ENCODE assay signal across 13 cellular contexts in genomic region chr7:75928600-75928939, GRCh38. TPM values are rescaled to one million over a fixed set of nuclear protein-coding genes. Genes with fewer than 3 reads are reported as not detected.
DNase-seq lines count a peak whose midpoint lies in the region; ATAC-seq and TF ChIP-seq lines count a peak whose summit lies in the region.
"Had no signal": no experiment of that assay in that cellular context is flagged by ENCODE, and none has a peak within 500 bp of the region (broad histone marks: within the 10 kb centered on the region; RNA-seq: fewer than 3 reads in every experiment).

No MANE protein-coding gene starts in this region.

- peaks cover 37% of the 10 kb centered on the region for H3K79me2 ChIP-seq in SK-N-SH (ENCODE audit: insufficient read depth)

- no peak overlapping the region for H3K4me2 ChIP-seq in SK-N-SH

- H4K20me1 ChIP-seq in SK-N-SH (ENCODE audit: insufficient read depth), result no peaks in the 10 kb centered on the region; the same call in 1 of the 2 replicates

- H3F3A ChIP-seq in SK-N-SH (replicated peaks; ENCODE audit: insufficient read depth), result no peaks in the 10 kb centered on the region

- POLR2A ChIA-PET in naive thymus-derived CD8-positive, alpha-beta T cell (lab: Charles Lee), result interaction anchor here (0.7 to 3.0 kb wide), 3 partner anchors 14 to 1784 kb away, joined by 3 to 32 read pairs (median 3); partner anchors contain the start of gene POR
- POLR2A ChIA-PET in SK-N-SH (lab: Yijun Ruan, JAX), result no interaction called here

- H3K9me3 Mint-ChIP-seq in T-helper 1 cell treated with Interleukin-12 subunit alpha and Interleukin-12 subunit beta and Interleukin-4 antibody, amounts not matched to agents 30 μg/mL and 1 μg/mL, for 36 hours, result peaks cover under 1% of the 10 kb centered on the region
- H3K9me3 Mint-ChIP-seq in naive thymus-derived CD8-positive, alpha-beta T cell, result no peaks in the 10 kb centered on the region

- peak overlapping the region; percentile 37 for H3K27ac Mint-ChIP-seq in T-helper 1 cell treated with Interleukin-12 subunit alpha and Interleukin-12 subunit beta and Interleukin-4 antibody, amounts not matched to agents 30 μg/mL and 1 μg/mL, for 36 hours
- H3K27ac Mint-ChIP-seq in T-helper 17 cell, result peak overlapping the region; percentile 74
- peak overlapping the region; percentile 53 to 92 (median 80) for H3K27ac Mint-ChIP-seq in naive thymus-derived CD8-positive, alpha-beta T cell

- no peak overlapping the region for H3K4me3 ChIP-seq in SK-N-SH (ENCODE audit: low read depth in 2 of 2, low read length in 1 of 2)
- no peak overlapping the region for H3K4me3 ChIP-seq in testis
- H3K4me3 ChIP-seq: lung had no signal

- no peak overlapping the region for H3K4me3 Mint-ChIP-seq in T-helper 1 cell treated with Interleukin-12 subunit alpha and Interleukin-12 subunit beta and Interleukin-4 antibody, amounts not matched to agents 30 μg/mL and 1 μg/mL, for 36 hours
- no peak overlapping the region for H3K4me3 Mint-ChIP-seq in T-helper 17 cell
- peak overlapping the region; percentile 24 to 80 (median 58) for H3K4me3 Mint-ChIP-seq in naive thymus-derived CD8-positive, alpha-beta T cell

- H3K27me3 ChIP-seq in SK-N-SH (ENCODE audit: insufficient read depth) (no peaks in the 10 kb centered on the region), testis (no peaks in the 10 kb centered on the region)

- H3K4me1 Mint-ChIP-seq in T-helper 1 cell treated with Interleukin-12 subunit alpha and Interleukin-12 subunit beta and Interleukin-4 antibody, amounts not matched to agents 30 μg/mL and 1 μg/mL, for 36 hours (ENCODE audit: low read depth), result peaks cover 14% of the 10 kb centered on the region
- H3K4me1 Mint-ChIP-seq in T-helper 17 cell, result peaks cover 12% of the 10 kb centered on the region
- peaks cover 12 to 45% (median 37%) of the 10 kb centered on the region in 4 donors for H3K4me1 Mint-ChIP-seq in naive thymus-derived CD8-positive, alpha-beta T cell

- TF ChIP-seq RAD21 in SK-N-SH (IDR thresholded peaks at IDR 0.05; ENCODE audit: low read length), result no peak

- intact Hi-C loops in testis (cut with DNase I; ENCODE audit: low total_unique reads), result no loop called here

- no peaks in the 10 kb centered on the region for H3K9me2 ChIP-seq in SK-N-SH

- WGBS in SK-N-SH (ENCODE audit: low lambda C conversion rate), result 85% methylated on average over 4 of the region's 4 CpGs
- 85% methylated on average over 4 of the region's 4 CpGs; no CpG with 5 or more reads in 1 of the 2 donors for WGBS in testis, 2 donors

- TF ChIP-seq EP300 in SK-N-SH (IDR thresholded peaks at IDR 0.05; ENCODE audit: borderline replicate concordance in 1 of 2, low read depth in 1 of 2, low read length in 1 of 2), result no peak

- H3K27me3 Mint-ChIP-seq in T-helper 1 cell treated with Interleukin-12 subunit alpha and Interleukin-12 subunit beta and Interleukin-4 antibody, amounts not matched to agents 30 μg/mL and 1 μg/mL, for 36 hours (ENCODE audit: low read depth), result no peaks in the 10 kb centered on the region
- no peaks in the 10 kb centered on the region for H3K27me3 Mint-ChIP-seq in T-helper 17 cell
- H3K27me3 Mint-ChIP-seq in naive thymus-derived CD8-positive, alpha-beta T cell, result no peaks in the 10 kb centered on the region

- TF ChIP-seq POLR2A in testis (IDR thresholded peaks at IDR 0.05), result no peak

- TF ChIP-seq CTCF in SK-N-SH (IDR thresholded peaks at IDR 0.05) (no peak), testis (IDR thresholded peaks at IDR 0.05) (no peak)

- H3K9me3 ChIP-seq in T-helper 17 cell (ENCODE audit: control insufficient read depth, low read length, poor library complexity, severe bottlenecking) (no peaks in the 10 kb centered on the region), SK-N-SH (no peaks in the 10 kb centered on the region), testis (no peaks in the 10 kb centered on the region)

- H3K27ac ChIP-seq in SK-N-SH (ENCODE audit: low read depth in 2 of 2, low read length in 1 of 2) (no peak overlapping the region), testis (no peak overlapping the region)
- H3K27ac ChIP-seq: 22Rv1 had no signal

- CTCF ChIA-PET in SK-N-SH (lab: Yijun Ruan, JAX), result no interaction called here

- no peak for DNase-seq in T-helper 1 cell
- no peak for DNase-seq in T-helper 17 cell
- DNase-seq in naive thymus-derived CD8-positive, alpha-beta T cell, result peak in 8 of 10 donors; percentile 31 to 69 (median 58)
- DNase-seq in GF-D8 (lab: John Stamatoyannopoulos, UW), result no peak
- DNase-seq in SK-N-SH, result no peak
- no peak for DNase-seq in testis
- DNase-seq: KG1, NCI-H526, retina had no signal

- no peaks in the 10 kb centered on the region for H3K36me3 ChIP-seq in SK-N-SH (replicated peaks in 1 of 2; ENCODE audit: control insufficient read depth in 1 of 2, insufficient read depth in 2 of 2, low read length in 1 of 2)
- H3K36me3 ChIP-seq in testis (ENCODE audit: low read depth, missing control alignments), result no peaks in the 10 kb centered on the region

- H2AFZ ChIP-seq in SK-N-SH (ENCODE audit: low read depth), result no peak overlapping the region

- H3K4me1 ChIP-seq in SK-N-SH (ENCODE audit: control insufficient read depth in 1 of 2, insufficient read depth in 2 of 2, low read depth in 1 of 2, low read length in 1 of 2), result no peaks in the 10 kb centered on the region
- no peaks in the 10 kb centered on the region for H3K4me1 ChIP-seq in testis

- ATAC-seq in HG02610 (IDR thresholded peaks at IDR 0.05; ENCODE audit: unreplicated experiment) (peak; percentile 97), T-helper 17 cell (peak; percentile 92)
- peak; percentile 96 to 98 for ATAC-seq in naive thymus-derived CD8-positive, alpha-beta T cell

- H3K36me3 Mint-ChIP-seq in T-helper 1 cell treated with Interleukin-12 subunit alpha and Interleukin-12 subunit beta and Interleukin-4 antibody, amounts not matched to agents 30 μg/mL and 1 μg/mL, for 36 hours (ENCODE audit: low read depth), result peaks cover 2% of the 10 kb centered on the region
- peaks cover 3% of the 10 kb centered on the region for H3K36me3 Mint-ChIP-seq in T-helper 17 cell (ENCODE audit: low read depth)
- H3K36me3 Mint-ChIP-seq in naive thymus-derived CD8-positive, alpha-beta T cell, result peaks cover 0 to 5% (median 0%) of the 10 kb centered on the region in 3 donors

- no peak overlapping the region for H3K9ac ChIP-seq in SK-N-SH

TF ChIP-seq in SK-N-SH, 30 proteins besides CTCF, POLR2A, EP300 and RAD21:
- no peak for TF ChIP-seq SMC3 (IDR thresholded peaks at IDR 0.05; ENCODE audit: low read depth, low read length)
- no peak for TF ChIP-seq RCOR1 (IDR thresholded peaks at IDR 0.05; ENCODE audit: low read length)
- no peak for TF ChIP-seq FOSL2 (IDR thresholded peaks at IDR 0.05; ENCODE audit: borderline replicate concordance, low read depth)
- TF ChIP-seq ELF1 (IDR thresholded peaks at IDR 0.05), result no peak
- TF ChIP-seq MXI1 (IDR thresholded peaks at IDR 0.05; ENCODE audit: low read depth, low read length), result no peak
- TF ChIP-seq TCF12 (IDR thresholded peaks at IDR 0.05), result no peak
- no peak for TF ChIP-seq PBX3 (IDR thresholded peaks at IDR 0.05)
- no peak for TF ChIP-seq USF1 (IDR thresholded peaks at IDR 0.05; ENCODE audit: borderline replicate concordance, low read depth)
- no peak for TF ChIP-seq FOXJ3 (CRISPR knock-in tag; IDR thresholded peaks at IDR 0.05)
- no peak for TF ChIP-seq FOXM1 (IDR thresholded peaks at IDR 0.05; ENCODE audit: low read depth)

RNA-seq across cellular contexts. Expression of gene POR, which starts 13.6 kb away (rescaled TPM):
- total RNA-seq in T-helper 17 cell, result 10 to 100 TPM; 48.7 to 51.0 TPM
- total RNA-seq in naive thymus-derived CD8-positive, alpha-beta T cell, result 10 to 100 TPM; 74.4 to 80.3 TPM
- polyA plus RNA-seq in naive thymus-derived CD8-positive, alpha-beta T cell, result 10 to 100 TPM; 32.6 to 51.0 (median 45.2) TPM
- 55.8 and 68.7 TPM in 2 replicates for polyA plus RNA-seq in SK-N-SH (2012; rRNA removed)
- polyA plus RNA-seq in SK-N-SH (2012; cell fraction: cytosol; rRNA removed), result 22.1 and 32.8 TPM in 2 replicates
- 129 and 157 TPM in 2 replicates for polyA plus RNA-seq in SK-N-SH (2012; cell fraction: nucleus; rRNA removed)
- 100 to 1,000 TPM; 122 to 169 TPM for total RNA-seq in testis
- 98.5 TPM for polyA plus RNA-seq in testis (ENCODE audit: insufficient read depth, low read depth, low replicate concordance)

RNA-seq across cellular contexts. Expression of gene RHBDD2, which starts 49.7 kb away (rescaled TPM):
- total RNA-seq in T-helper 17 cell (100 to 1,000 TPM; 136 to 140 TPM), testis (100 to 1,000 TPM; 106 to 109 TPM)
- total RNA-seq in naive thymus-derived CD8-positive, alpha-beta T cell, result 10 to 100 TPM; 47.1 to 49.8 TPM
- 10 to 100 TPM; 73.7 to 89.0 (median 73.7) TPM for polyA plus RNA-seq in naive thymus-derived CD8-positive, alpha-beta T cell
- polyA plus RNA-seq in SK-N-SH (2012; rRNA removed) (68.8 and 77.6 TPM in 2 replicates), testis (ENCODE audit: insufficient read depth, low read depth, low replicate concordance) (161 TPM)
- polyA plus RNA-seq in SK-N-SH (2012; cell fraction: cytosol; rRNA removed), result 29.3 and 44.2 TPM in 2 replicates
- 71.0 and 91.8 TPM in 2 replicates for polyA plus RNA-seq in SK-N-SH (2012; cell fraction: nucleus; rRNA removed)

Comparison
In these comparisons a context has a peak if more than half of its experiments do, and no peak if none do; other contexts are left out.
1. H3K4me3 Mint-ChIP-seq: peak in naive thymus-derived CD8-positive, alpha-beta T cell (10 of 10); none in T-helper 1 cell treated with Interleukin-12 subunit alpha and Interleukin-12 subunit beta and Interleukin-4 antibody, amounts not matched to agents 30 μg/mL and 1 μg/mL, for 36 hours (single experiment) and T-helper 17 cell (single experiment).
2. DNase-seq: peak in naive thymus-derived CD8-positive, alpha-beta T cell (8 of 10); none in T-helper 1 cell (0 of 5), T-helper 17 cell (0 of 3), GF-D8 (single experiment), SK-N-SH (single experiment) and testis (single experiment).
3. Peak in every context shown above with its lines, with median percentiles within 50 percentile points of each other: H3K27ac Mint-ChIP-seq and ATAC-seq.